In genomic region chr5:21802100-21802499, GRCh38 we compare ENCODE assay signal across 17 cellular contexts.
"Had no signal": no experiment of that assay in that cellular context is flagged by ENCODE, and none has a peak within 500 bp of the region (broad histone marks: within the 10 kb centered on the region; RNA-seq: fewer than 3 reads in every experiment).

No MANE protein-coding gene starts in this region.

- H3K4me3 ChIP-seq: colonic mucosa, esophagus squamous epithelium, gastrocnemius medialis, heart right ventricle, left lung, lower lobe of right lung, mucosa of descending colon had no signal

- H3K36me3 ChIP-seq: colonic mucosa, esophagus squamous epithelium, gastrocnemius medialis, heart right ventricle, left lung, lower lobe of right lung had no signal

- H3K27me3 ChIP-seq: colonic mucosa, esophagus squamous epithelium, gastrocnemius medialis, heart right ventricle, left lung had no signal

- H3K4me1 ChIP-seq: colonic mucosa, gastrocnemius medialis, left lung, lower lobe of right lung had no signal

- DNase-seq: colonic mucosa; cortex of kidney; effector CD8-positive, alpha-beta T cell; effector memory CD8-positive, alpha-beta T cell; esophagus squamous epithelium; gastrocnemius medialis; glutamatergic neuron; heart right ventricle; left cardiac atrium; left lung; left ventricle myocardium superior; lower lobe of right lung; mucosa of descending colon; naive B cell had no signal

- FAIRE-seq: endometrium, keratinocyte had no signal

- H3K27ac ChIP-seq: colonic mucosa, epithelial cell of prostate, esophagus squamous epithelium, gastrocnemius medialis, heart right ventricle, left lung, lower lobe of right lung had no signal

- H3K9me3 ChIP-seq: colonic mucosa, esophagus squamous epithelium, gastrocnemius medialis, lower lobe of right lung, mucosa of descending colon had no signal
